Comparison of ENCODE assay signal across 9 cellular contexts in the genomic region with DNA sequence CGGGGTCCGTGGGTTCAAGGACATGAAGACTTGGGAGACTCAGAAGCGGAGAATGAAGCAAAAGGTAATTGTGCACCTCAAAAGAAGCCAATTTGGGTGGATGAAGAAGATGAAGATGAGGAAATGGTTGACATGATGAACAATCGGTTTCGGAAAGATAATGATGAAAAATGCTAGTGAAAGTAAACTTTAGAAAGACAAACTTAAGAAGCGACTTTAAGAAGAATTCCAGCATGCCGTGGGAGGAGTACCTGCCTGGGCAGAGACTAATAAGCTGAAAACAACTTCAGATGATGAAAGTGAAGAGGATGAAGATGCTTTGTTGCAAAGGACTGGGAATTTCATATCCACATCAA. TPM values are rescaled to one million over a fixed set of nuclear protein-coding genes. Genes with fewer than 3 reads are reported as not detected.
DNase-seq lines count a peak whose midpoint lies in the region; TF ChIP-seq lines count a peak whose summit lies in the region.
"Had no signal": no experiment of that assay in that cellular context is flagged by ENCODE, and none has a peak within 500 bp of the region (broad histone marks: within the 10 kb centered on the region; RNA-seq: fewer than 3 reads in every experiment).

No MANE protein-coding gene starts in this region.

- H3K4me3 ChIP-seq in AG04450 (ENCODE audit: low read depth, low read length) (peak overlapping the region; percentile 60), HUES6 (ENCODE audit: low read depth, low read length) (peak overlapping the region; percentile 54)
- peak overlapping the region; percentile 72 for H3K4me3 ChIP-seq in effector memory CD4-positive, alpha-beta T cell (ENCODE audit: insufficient read depth, low read depth, low read length, poor library complexity, severe bottlenecking)

- H3K27me3 ChIP-seq in AG04450 (ENCODE audit: control insufficient read depth, insufficient read depth, low read length) (no peaks in the 10 kb centered on the region), HUES6 (ENCODE audit: control insufficient read depth, insufficient read depth, low read length) (peaks cover 32% of the 10 kb centered on the region)
- H3K27me3 ChIP-seq in effector memory CD4-positive, alpha-beta T cell (replicated peaks; ENCODE audit: control insufficient read depth, insufficient read depth, low read length, poor library complexity, severe bottlenecking), result no peaks in the 10 kb centered on the region

- H3K9me3 Mint-ChIP-seq in nephron, result peaks cover 5% of the 10 kb centered on the region

- peak overlapping the region; percentile 61 for H3K27ac ChIP-seq in AG04450 (ENCODE audit: low read depth, low read length)
- H3K27ac ChIP-seq in HUES6 (ENCODE audit: low read depth, low read length), result no peak overlapping the region
- H3K27ac ChIP-seq in effector memory CD4-positive, alpha-beta T cell (ENCODE audit: insufficient read depth, low read length, poor library complexity, severe bottlenecking), result no peak overlapping the region

- H3K4me1 Mint-ChIP-seq in nephron, result peaks cover 7% of the 10 kb centered on the region

- peaks cover 23% of the 10 kb centered on the region for H3K27me3 Mint-ChIP-seq in nephron (ENCODE audit: low read depth)

- peak overlapping the region; percentile 84 to 88 (median 86) for H3K4me3 Mint-ChIP-seq in nephron

- peaks cover 27% of the 10 kb centered on the region for H3K36me3 Mint-ChIP-seq in nephron (ENCODE audit: low read depth)

- no peak for DNase-seq in AG04450 (ENCODE audit: low read depth, low spot score)
- no peak for DNase-seq in effector memory CD4-positive, alpha-beta T cell
- DNase-seq in GM19240 (ENCODE audit: insufficient read length, low spot score), result no peak
- no peak for DNase-seq in OCI-M2 (lab: John Stamatoyannopoulos, UW; ENCODE audit: unreplicated experiment)
- no peak for DNase-seq in NOMO-1 treated with dmso at 0.1 percent for 144 hours (lab: John Stamatoyannopoulos, UW; ENCODE audit: unreplicated experiment)
- DNase-seq in germinal center (ENCODE audit: low spot score), result no peak
- DNase-seq: cerebellar nuclear complex had no signal

- H3K36me3 ChIP-seq in HUES6 (ENCODE audit: control insufficient read depth, insufficient read depth, low read length), result no peaks in the 10 kb centered on the region
- no peaks in the 10 kb centered on the region for H3K36me3 ChIP-seq in effector memory CD4-positive, alpha-beta T cell (ENCODE audit: control insufficient read depth, insufficient read depth, low read length)

- H3K9me3 ChIP-seq in AG04450 (ENCODE audit: control insufficient read depth, insufficient read depth, low read length), result no peaks in the 10 kb centered on the region
- no peaks in the 10 kb centered on the region for H3K9me3 ChIP-seq in HUES6 (ENCODE audit: control insufficient read depth, insufficient read depth, low read depth, low read length)
- H3K9me3 ChIP-seq in effector memory CD4-positive, alpha-beta T cell (ENCODE audit: control insufficient read depth, low read length), result no peaks in the 10 kb centered on the region

- POLR2A ChIA-PET in AG04450 (lab: Yijun Ruan, JAX), result no interaction called here

- peak overlapping the region; percentile 35 for H3K9ac ChIP-seq in HUES6 (ENCODE audit: low read length)

- CTCF ChIA-PET in AG04450 (lab: Charles Lee), result no interaction called here

- 0 out of 2 replicates have a peak, but pooled peaks cover 4% of the 10 kb centered on the region for H3K4me1 ChIP-seq in HUES6 (ENCODE audit: control insufficient read depth, insufficient read depth, low read length)
- H3K4me1 ChIP-seq in effector memory CD4-positive, alpha-beta T cell (ENCODE audit: control insufficient read depth, insufficient read depth, low read length, poor library complexity, severe bottlenecking), result no peaks in the 10 kb centered on the region

- no peak for TF ChIP-seq CTCF in AG04450 (IDR thresholded peaks at IDR 0.05; ENCODE audit: low read depth, low read length)
- no peak for TF ChIP-seq CTCF in nephron (IDR thresholded peaks at IDR 0.05; ENCODE audit: unreplicated experiment in 3 of 3)

- peak overlapping the region in 1 of 3 experiments; percentile 71 for H3K27ac Mint-ChIP-seq in nephron

RNA-seq across cellular contexts. Expression of a gene that starts 43.5 kb away (rescaled TPM):
- 11.0 and 12.6 TPM in 2 replicates for polyA plus RNA-seq in AG04450 (2011; rRNA removed)
- polyA minus RNA-seq in AG04450 (2011; rRNA and poly(A)+ RNA removed), result 7.7 and 8.1 TPM in 2 replicates
